1 cellular context compared by ENCODE assay signal in genomic region chr15:38531509-38531908, GRCh38.
TF ChIP-seq lines count a peak whose summit lies in the region.

No MANE protein-coding gene starts in this region.

TF ChIP-seq in HepG2, 621 proteins besides CTCF, POLR2A, EP300 and RAD21:
- no peak for TF ChIP-seq FOXP1 (IDR thresholded peaks at IDR 0.05)
- TF ChIP-seq FOXP1 (CRISPR knock-in tag; IDR thresholded peaks at IDR 0.05): no peak
- no peak for TF ChIP-seq REL (CRISPR knock-in tag; conservative IDR thresholded peaks at IDR 0.05)
- TF ChIP-seq KDM5A (IDR thresholded peaks at IDR 0.05; ENCODE audit: borderline replicate concordance, low read length): no peak
- TF ChIP-seq ADNP (CRISPR knock-in tag; IDR thresholded peaks at IDR 0.05): no peak
- no peak for TF ChIP-seq ZNF503 (CRISPR knock-in tag; IDR thresholded peaks at IDR 0.05)
- TF ChIP-seq SIN3A (IDR thresholded peaks at IDR 0.05; ENCODE audit: borderline replicate concordance, low read depth, low read length): no peak
- no peak for TF ChIP-seq NPAS2 (CRISPR knock-in tag; IDR thresholded peaks at IDR 0.05; ENCODE audit: borderline replicate concordance)
- no peak for TF ChIP-seq MIER2 (CRISPR knock-in tag; IDR thresholded peaks at IDR 0.05)
- TF ChIP-seq RNF2 (conservative IDR thresholded peaks at IDR 0.05; ENCODE audit: low read depth): no peak
- no peak for TF ChIP-seq ZNF713 (CRISPR knock-in tag; IDR thresholded peaks at IDR 0.05)
- TF ChIP-seq ZGPAT (CRISPR knock-in tag; IDR thresholded peaks at IDR 0.05): no peak
- no peak for TF ChIP-seq ZNF263 (CRISPR knock-in tag; IDR thresholded peaks at IDR 0.05)
- TF ChIP-seq BCL6 (CRISPR knock-in tag; IDR thresholded peaks at IDR 0.05): no peak
- no peak for TF ChIP-seq ZBTB1 (CRISPR knock-in tag; IDR thresholded peaks at IDR 0.05; ENCODE audit: borderline replicate concordance)
- TF ChIP-seq ZBTB40 (IDR thresholded peaks at IDR 0.05): no peak
- TF ChIP-seq ZBTB40 (CRISPR knock-in tag; IDR thresholded peaks at IDR 0.05): no peak
- no peak for TF ChIP-seq TFE3 (CRISPR knock-in tag; IDR thresholded peaks at IDR 0.05)
- no peak for TF ChIP-seq ZNF841 (CRISPR knock-in tag; IDR thresholded peaks at IDR 0.05; ENCODE audit: borderline replicate concordance)
